Comparison of ENCODE assay signal across 21 cellular contexts in genomic region chr22:27358096-27358870, GRCh38.
"Had no signal": no experiment of that assay in that cellular context is flagged by ENCODE, and none has a peak within 500 bp of the region (broad histone marks: within the 10 kb centered on the region; RNA-seq: fewer than 3 reads in every experiment).

No MANE protein-coding gene starts in this region.

- H3K27me3 ChIP-seq: breast epithelium, gastrocnemius medialis, ovary, tibial nerve had no signal

- DNase-seq: activated CD4-positive, alpha-beta memory T cell treated with anti-CD3 and anti-CD28 coated beads, Interleukin-2, amount 10 ng/mL, durations not matched to agents 7 days and 5 days; activated CD4-positive, alpha-beta T cell treated with anti-CD3 and anti-CD28 coated beads for 48 hours; activated effector memory CD4-positive, alpha-beta T cell treated with Interleukin-2 at 50 U/mL for 16 hours; activated naive CD4-positive, alpha-beta T cell treated with anti-CD3 and anti-CD28 coated beads for 36 hours; activated naive CD8-positive, alpha-beta T cell treated with anti-CD3 and anti-CD28 coated beads, Interleukin-2, amount 10 ng/mL, durations not matched to agents 7 days and 5 days; activated T-cell treated with anti-CD3 and anti-CD28 coated beads, Interleukin-2, amount 50 U/mL, for 72 hours; amniotic stem cell; dorsolateral prefrontal cortex; esophagus squamous epithelium; gastrocnemius medialis; hippocampal formation; left ventricle myocardium inferior; naive thymus-derived CD8-positive, alpha-beta T cell; ovary; right cardiac atrium; stimulated activated CD4-positive, alpha-beta T cell treated with anti-CD3 and anti-CD28 coated beads, Interleukin-4, amount 100 ng/mL, for 4 hours; stimulated activated naive CD8-positive, alpha-beta T cell treated with anti-CD3 and anti-CD28 coated beads, Interleukin-15, amount 100 ng/mL, for 72 hours; T-helper 1 cell had no signal

- H3K27ac ChIP-seq: breast epithelium, dorsolateral prefrontal cortex, esophagus squamous epithelium, gastrocnemius medialis, left ventricle myocardium inferior, neutrophil, ovary, tibial nerve had no signal

- H3K36me3 ChIP-seq: breast epithelium, esophagus squamous epithelium, gastrocnemius medialis, left ventricle myocardium inferior, neutrophil, ovary, tibial nerve had no signal

- H3K4me3 ChIP-seq: breast epithelium, dorsolateral prefrontal cortex, esophagus squamous epithelium, gastrocnemius medialis, left ventricle myocardium inferior, ovary, tibial nerve had no signal

- H3K4me1 ChIP-seq: breast epithelium, esophagus squamous epithelium, gastrocnemius medialis, left ventricle myocardium inferior, tibial nerve had no signal

- H3K9me3 ChIP-seq: gastrocnemius medialis, neutrophil, ovary had no signal
